ENCODE assay signal across 1 cellular context in the genomic region with DNA sequence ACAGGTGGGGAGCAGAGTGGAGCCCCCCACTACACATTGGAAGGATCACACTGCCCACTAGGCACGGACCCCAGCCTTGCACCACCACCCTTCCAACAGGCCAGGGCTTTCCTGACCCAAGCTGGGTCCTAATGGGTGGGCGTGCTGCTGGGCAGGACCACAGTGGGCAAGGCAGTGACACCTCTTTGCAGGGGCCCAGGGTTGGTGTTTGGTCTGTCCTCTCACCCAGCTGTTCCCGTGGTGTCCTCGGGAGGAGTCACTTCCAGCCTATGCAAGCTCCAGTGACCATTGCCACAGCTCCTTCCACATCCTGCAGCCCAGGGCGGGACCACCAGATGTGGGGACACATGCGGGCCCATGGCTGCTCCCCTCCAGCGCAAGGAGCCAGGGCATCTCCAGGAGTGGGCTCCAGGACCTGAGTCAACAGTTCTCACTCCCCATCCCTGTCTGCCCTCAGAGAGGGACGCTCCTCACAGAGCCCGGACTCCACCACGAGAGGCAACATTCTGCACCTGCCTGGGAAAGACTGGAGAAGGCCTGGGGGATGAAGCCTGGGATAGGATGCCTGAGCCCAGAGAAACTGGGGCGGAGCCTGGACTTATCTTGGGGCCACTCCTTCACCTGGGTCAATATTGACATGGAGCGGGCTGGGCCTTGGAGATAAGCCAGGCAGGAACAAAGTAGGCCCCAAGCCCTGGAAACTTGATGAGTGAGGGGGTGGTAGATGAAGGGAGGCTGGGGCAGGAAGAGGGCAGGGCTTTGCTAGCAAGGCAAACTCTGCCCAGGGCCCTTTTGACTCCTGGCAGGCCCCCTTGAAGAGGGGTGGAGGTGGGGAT.
TF ChIP-seq lines count a peak whose summit lies in the region.

No MANE protein-coding gene starts in this region.

TF ChIP-seq in HepG2, 621 proteins besides CTCF, POLR2A, EP300 and RAD21 (continued from another document and continues in another):
- TF ChIP-seq PHF21A (CRISPR knock-in tag; IDR thresholded peaks at IDR 0.05): peak; percentile 75; the same call in 1 of the 2 replicates
- no peak for TF ChIP-seq CHD2 (IDR thresholded peaks at IDR 0.05; ENCODE audit: low read depth, low read length)
- TF ChIP-seq, protein P1, sequence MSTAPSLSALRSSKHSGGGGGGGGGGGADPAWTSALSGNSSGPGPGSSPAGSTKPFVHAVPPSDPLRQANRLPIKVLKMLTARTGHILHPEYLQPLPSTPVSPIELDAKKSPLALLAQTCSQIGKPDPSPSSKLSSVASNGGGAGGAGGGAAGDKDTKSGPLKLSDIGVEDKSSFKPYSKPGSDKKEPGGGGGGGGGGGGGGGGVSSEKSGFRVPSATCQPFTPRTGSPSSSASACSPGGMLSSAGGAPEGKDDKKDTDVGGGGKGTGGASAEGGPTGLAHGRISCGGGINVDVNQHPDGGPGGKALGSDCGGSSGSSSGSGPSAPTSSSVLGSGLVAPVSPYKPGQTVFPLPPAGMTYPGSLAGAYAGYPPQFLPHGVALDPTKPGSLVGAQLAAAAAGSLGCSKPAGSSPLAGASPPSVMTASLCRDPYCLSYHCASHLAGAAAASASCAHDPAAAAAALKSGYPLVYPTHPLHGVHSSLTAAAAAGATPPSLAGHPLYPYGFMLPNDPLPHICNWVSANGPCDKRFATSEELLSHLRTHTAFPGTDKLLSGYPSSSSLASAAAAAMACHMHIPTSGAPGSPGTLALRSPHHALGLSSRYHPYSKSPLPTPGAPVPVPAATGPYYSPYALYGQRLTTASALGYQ (CRISPR knock-in tag; IDR thresholded peaks at IDR 0.05): peak; percentile 66; the same call in 1 of the 2 replicates
- TF ChIP-seq ZNF564 (CRISPR knock-in tag; IDR thresholded peaks at IDR 0.05): no peak
- peak; percentile 5; the same call in 1 of the 2 replicates for TF ChIP-seq STAG1 (CRISPR knock-in tag; IDR thresholded peaks at IDR 0.05)
- peak; percentile 76 for TF ChIP-seq ZBTB7B (CRISPR knock-in tag; IDR thresholded peaks at IDR 0.05)
- TF ChIP-seq SMARCE1 (IDR thresholded peaks at IDR 0.05; ENCODE audit: borderline replicate concordance): no peak
- no peak for TF ChIP-seq PAX8 (CRISPR knock-in tag; IDR thresholded peaks at IDR 0.05; ENCODE audit: borderline replicate concordance)
- TF ChIP-seq LCORL (IDR thresholded peaks at IDR 0.05): no peak
- TF ChIP-seq LCORL (CRISPR knock-in tag; IDR thresholded peaks at IDR 0.05): no peak
- no peak for TF ChIP-seq ZSCAN21 (CRISPR knock-in tag; IDR thresholded peaks at IDR 0.05; ENCODE audit: borderline replicate concordance)
- TF ChIP-seq MBNL3 (CRISPR knock-in tag; conservative IDR thresholded peaks at IDR 0.05): no peak
- peak; percentile 46 for TF ChIP-seq SALL1 (CRISPR knock-in tag; IDR thresholded peaks at IDR 0.05)
- TF ChIP-seq ZNF784 (CRISPR knock-in tag; IDR thresholded peaks at IDR 0.05; ENCODE audit: borderline replicate concordance): no peak
- TF ChIP-seq DMAP1 (CRISPR knock-in tag; IDR thresholded peaks at IDR 0.05): no peak
- 0 out of 2 replicates have a peak, but pooled peaks have one; percentile 46 for TF ChIP-seq ZGPAT (CRISPR knock-in tag; IDR thresholded peaks at IDR 0.05)
- TF ChIP-seq ZNF496 (CRISPR knock-in tag; IDR thresholded peaks at IDR 0.05; ENCODE audit: insufficient replicate concordance): no peak
- no peak for TF ChIP-seq ZNF253 (CRISPR knock-in tag; IDR thresholded peaks at IDR 0.05; ENCODE audit: borderline replicate concordance)
- no peak for TF ChIP-seq JARID2 (CRISPR knock-in tag; IDR thresholded peaks at IDR 0.05; ENCODE audit: insufficient replicate concordance)
- TF ChIP-seq, protein P2, sequence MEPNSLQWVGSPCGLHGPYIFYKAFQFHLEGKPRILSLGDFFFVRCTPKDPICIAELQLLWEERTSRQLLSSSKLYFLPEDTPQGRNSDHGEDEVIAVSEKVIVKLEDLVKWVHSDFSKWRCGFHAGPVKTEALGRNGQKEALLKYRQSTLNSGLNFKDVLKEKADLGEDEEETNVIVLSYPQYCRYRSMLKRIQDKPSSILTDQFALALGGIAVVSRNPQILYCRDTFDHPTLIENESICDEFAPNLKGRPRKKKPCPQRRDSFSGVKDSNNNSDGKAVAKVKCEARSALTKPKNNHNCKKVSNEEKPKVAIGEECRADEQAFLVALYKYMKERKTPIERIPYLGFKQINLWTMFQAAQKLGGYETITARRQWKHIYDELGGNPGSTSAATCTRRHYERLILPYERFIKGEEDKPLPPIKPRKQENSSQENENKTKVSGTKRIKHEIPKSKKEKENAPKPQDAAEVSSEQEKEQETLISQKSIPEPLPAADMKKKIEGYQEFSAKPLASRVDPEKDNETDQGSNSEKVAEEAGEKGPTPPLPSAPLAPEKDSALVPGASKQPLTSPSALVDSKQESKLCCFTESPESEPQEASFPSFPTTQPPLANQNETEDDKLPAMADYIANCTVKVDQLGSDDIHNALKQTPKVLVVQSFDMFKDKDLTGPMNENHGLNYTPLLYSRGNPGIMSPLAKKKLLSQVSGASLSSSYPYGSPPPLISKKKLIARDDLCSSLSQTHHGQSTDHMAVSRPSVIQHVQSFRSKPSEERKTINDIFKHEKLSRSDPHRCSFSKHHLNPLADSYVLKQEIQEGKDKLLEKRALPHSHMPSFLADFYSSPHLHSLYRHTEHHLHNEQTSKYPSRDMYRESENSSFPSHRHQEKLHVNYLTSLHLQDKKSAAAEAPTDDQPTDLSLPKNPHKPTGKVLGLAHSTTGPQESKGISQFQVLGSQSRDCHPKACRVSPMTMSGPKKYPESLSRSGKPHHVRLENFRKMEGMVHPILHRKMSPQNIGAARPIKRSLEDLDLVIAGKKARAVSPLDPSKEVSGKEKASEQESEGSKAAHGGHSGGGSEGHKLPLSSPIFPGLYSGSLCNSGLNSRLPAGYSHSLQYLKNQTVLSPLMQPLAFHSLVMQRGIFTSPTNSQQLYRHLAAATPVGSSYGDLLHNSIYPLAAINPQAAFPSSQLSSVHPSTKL (CRISPR knock-in tag; IDR thresholded peaks at IDR 0.05): peak; percentile 70; the same call in 1 of the 2 replicates
- TF ChIP-seq HNRNPL (IDR thresholded peaks at IDR 0.05; ENCODE audit: low read depth, low read length): 0 out of 2 replicates have a peak, but pooled peaks have one; percentile 14
- no peak for TF ChIP-seq SNAPC5 (CRISPR knock-in tag; IDR thresholded peaks at IDR 0.05; ENCODE audit: borderline replicate concordance)
- no peak for TF ChIP-seq SNRNP70 (IDR thresholded peaks at IDR 0.05; ENCODE audit: low read depth, low read length)
- TF ChIP-seq ZNF619 (CRISPR knock-in tag; IDR thresholded peaks at IDR 0.05): no peak
- TF ChIP-seq E2F1 (CRISPR knock-in tag; IDR thresholded peaks at IDR 0.05): no peak
- peak; percentile 50 for TF ChIP-seq RBM22 (optimal IDR thresholded peaks at IDR 0.05; ENCODE audit: low read length)
- TF ChIP-seq ZBTB38 (CRISPR knock-in tag; IDR thresholded peaks at IDR 0.05): no peak
- no peak for TF ChIP-seq POLR2AphosphoS2 (IDR thresholded peaks at IDR 0.05; ENCODE audit: low read depth, low read length)
- no peak for TF ChIP-seq ZNF772 (CRISPR knock-in tag; IDR thresholded peaks at IDR 0.05)
- TF ChIP-seq SOX6 (IDR thresholded peaks at IDR 0.05): no peak
- TF ChIP-seq SOX6 (CRISPR knock-in tag; IDR thresholded peaks at IDR 0.05): peak; percentile 61; the same call in 1 of the 2 replicates
- TF ChIP-seq, protein P3, sequence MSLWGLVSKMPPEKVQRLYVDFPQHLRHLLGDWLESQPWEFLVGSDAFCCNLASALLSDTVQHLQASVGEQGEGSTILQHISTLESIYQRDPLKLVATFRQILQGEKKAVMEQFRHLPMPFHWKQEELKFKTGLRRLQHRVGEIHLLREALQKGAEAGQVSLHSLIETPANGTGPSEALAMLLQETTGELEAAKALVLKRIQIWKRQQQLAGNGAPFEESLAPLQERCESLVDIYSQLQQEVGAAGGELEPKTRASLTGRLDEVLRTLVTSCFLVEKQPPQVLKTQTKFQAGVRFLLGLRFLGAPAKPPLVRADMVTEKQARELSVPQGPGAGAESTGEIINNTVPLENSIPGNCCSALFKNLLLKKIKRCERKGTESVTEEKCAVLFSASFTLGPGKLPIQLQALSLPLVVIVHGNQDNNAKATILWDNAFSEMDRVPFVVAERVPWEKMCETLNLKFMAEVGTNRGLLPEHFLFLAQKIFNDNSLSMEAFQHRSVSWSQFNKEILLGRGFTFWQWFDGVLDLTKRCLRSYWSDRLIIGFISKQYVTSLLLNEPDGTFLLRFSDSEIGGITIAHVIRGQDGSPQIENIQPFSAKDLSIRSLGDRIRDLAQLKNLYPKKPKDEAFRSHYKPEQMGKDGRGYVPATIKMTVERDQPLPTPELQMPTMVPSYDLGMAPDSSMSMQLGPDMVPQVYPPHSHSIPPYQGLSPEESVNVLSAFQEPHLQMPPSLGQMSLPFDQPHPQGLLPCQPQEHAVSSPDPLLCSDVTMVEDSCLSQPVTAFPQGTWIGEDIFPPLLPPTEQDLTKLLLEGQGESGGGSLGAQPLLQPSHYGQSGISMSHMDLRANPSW (CRISPR knock-in tag; IDR thresholded peaks at IDR 0.05; ENCODE audit: borderline replicate concordance): no peak
- no peak for TF ChIP-seq ZFP41 (CRISPR knock-in tag; IDR thresholded peaks at IDR 0.05; ENCODE audit: borderline replicate concordance)
- TF ChIP-seq NFIB (CRISPR knock-in tag; IDR thresholded peaks at IDR 0.05; ENCODE audit: borderline replicate concordance): no peak
- TF ChIP-seq ZNF800 (CRISPR knock-in tag; IDR thresholded peaks at IDR 0.05): no peak
- peak; percentile 35; the same call in 1 of the 2 replicates for TF ChIP-seq BCL6 (CRISPR knock-in tag; IDR thresholded peaks at IDR 0.05)
- TF ChIP-seq, protein P4, sequence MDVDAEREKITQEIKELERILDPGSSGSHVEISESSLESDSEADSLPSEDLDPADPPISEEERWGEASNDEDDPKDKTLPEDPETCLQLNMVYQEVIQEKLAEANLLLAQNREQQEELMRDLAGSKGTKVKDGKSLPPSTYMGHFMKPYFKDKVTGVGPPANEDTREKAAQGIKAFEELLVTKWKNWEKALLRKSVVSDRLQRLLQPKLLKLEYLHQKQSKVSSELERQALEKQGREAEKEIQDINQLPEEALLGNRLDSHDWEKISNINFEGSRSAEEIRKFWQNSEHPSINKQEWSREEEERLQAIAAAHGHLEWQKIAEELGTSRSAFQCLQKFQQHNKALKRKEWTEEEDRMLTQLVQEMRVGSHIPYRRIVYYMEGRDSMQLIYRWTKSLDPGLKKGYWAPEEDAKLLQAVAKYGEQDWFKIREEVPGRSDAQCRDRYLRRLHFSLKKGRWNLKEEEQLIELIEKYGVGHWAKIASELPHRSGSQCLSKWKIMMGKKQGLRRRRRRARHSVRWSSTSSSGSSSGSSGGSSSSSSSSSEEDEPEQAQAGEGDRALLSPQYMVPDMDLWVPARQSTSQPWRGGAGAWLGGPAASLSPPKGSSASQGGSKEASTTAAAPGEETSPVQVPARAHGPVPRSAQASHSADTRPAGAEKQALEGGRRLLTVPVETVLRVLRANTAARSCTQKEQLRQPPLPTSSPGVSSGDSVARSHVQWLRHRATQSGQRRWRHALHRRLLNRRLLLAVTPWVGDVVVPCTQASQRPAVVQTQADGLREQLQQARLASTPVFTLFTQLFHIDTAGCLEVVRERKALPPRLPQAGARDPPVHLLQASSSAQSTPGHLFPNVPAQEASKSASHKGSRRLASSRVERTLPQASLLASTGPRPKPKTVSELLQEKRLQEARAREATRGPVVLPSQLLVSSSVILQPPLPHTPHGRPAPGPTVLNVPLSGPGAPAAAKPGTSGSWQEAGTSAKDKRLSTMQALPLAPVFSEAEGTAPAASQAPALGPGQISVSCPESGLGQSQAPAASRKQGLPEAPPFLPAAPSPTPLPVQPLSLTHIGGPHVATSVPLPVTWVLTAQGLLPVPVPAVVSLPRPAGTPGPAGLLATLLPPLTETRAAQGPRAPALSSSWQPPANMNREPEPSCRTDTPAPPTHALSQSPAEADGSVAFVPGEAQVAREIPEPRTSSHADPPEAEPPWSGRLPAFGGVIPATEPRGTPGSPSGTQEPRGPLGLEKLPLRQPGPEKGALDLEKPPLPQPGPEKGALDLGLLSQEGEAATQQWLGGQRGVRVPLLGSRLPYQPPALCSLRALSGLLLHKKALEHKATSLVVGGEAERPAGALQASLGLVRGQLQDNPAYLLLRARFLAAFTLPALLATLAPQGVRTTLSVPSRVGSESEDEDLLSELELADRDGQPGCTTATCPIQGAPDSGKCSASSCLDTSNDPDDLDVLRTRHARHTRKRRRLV (CRISPR knock-in tag; IDR thresholded peaks at IDR 0.05): no peak
